In genomic region chr1:53182111-53182593, GRCh38 we compare ENCODE assay signal across 8 cellular contexts. TPM values are rescaled to one million over a fixed set of nuclear protein-coding genes. Genes with fewer than 3 reads are reported as not detected.
DNase-seq lines count a peak whose midpoint lies in the region; ATAC-seq and TF ChIP-seq lines count a peak whose summit lies in the region.

No MANE protein-coding gene starts in this region.

- H3K36me3 ChIP-seq in GM23248 (ENCODE audit: low read depth): no peaks in the 10 kb centered on the region
- no peaks in the 10 kb centered on the region for H3K36me3 ChIP-seq in right lobe of liver

- TF ChIP-seq CTCF in AG09319 (IDR thresholded peaks at IDR 0.05; ENCODE audit: low read depth, low read length) (peak; percentile 60), right lobe of liver (IDR thresholded peaks at IDR 0.05) (peak; percentile 77 to 95 (median 86))

- WGBS in GM23248 (ENCODE audit: low coverage in 1 of 2, low lambda C conversion rate in 2 of 2, missing lambda C conversion rate in 2 of 2), 2 experiments: 23 to 31% methylated on average over 16 of the region's 16 CpGs
- WGBS in right lobe of liver (ENCODE audit: insufficient coverage, low coverage, low lambda C conversion rate, missing lambda C conversion rate): 20% methylated on average over 16 of the region's 16 CpGs

- peak overlapping the region; percentile 30; the same call in 1 of the 2 replicates for H3K9ac ChIP-seq in GM23248

- H3K27ac Mint-ChIP-seq in activated CD4-positive, alpha-beta T cell treated with anti-CD3 and anti-CD28 coated beads, Interleukin-2, amount 10 ng/mL, durations not matched to agents 24 days and 14 days: no peak overlapping the region

- in situ Hi-C loops in GM23248 (cut with MboI): loop anchor here (10.0 to 25.0 kb wide), 2 partner anchors 367 to 470 kb away; no protein-coding TSS in a partner anchor

- H3K27me3 ChIP-seq in GM23248 (replicated peaks; ENCODE audit: insufficient read depth): no peaks in the 10 kb centered on the region
- no peaks in the 10 kb centered on the region for H3K27me3 ChIP-seq in right lobe of liver

- DNase-seq in AG09319 (ENCODE audit: extremely low read depth, low read depth) (no peak), GM23248 (peak; percentile 69), NCI-H345 (lab: John Stamatoyannopoulos, UW) (peak; percentile 78), dermis blood vessel endothelial cell (peak; percentile 93), right lobe of liver (peak; percentile 76 to 81 (median 78))
- peak; percentile 94 for DNase-seq in activated CD4-positive, alpha-beta T cell treated with anti-CD3 and anti-CD28 coated beads, Interleukin-2, amount 10 ng/mL, durations not matched to agents 24 days and 14 days
- DNase-seq in stimulated activated CD4-positive, alpha-beta T cell treated with anti-CD3 and anti-CD28 coated beads, TNF-alpha, amount 100 ng/mL, for 4 hours (ENCODE audit: low read depth in 3 of 3): peak; percentile 57 to 70 (median 61)

- H4K20me1 ChIP-seq in GM23248 (ENCODE audit: insufficient read depth): no peaks in the 10 kb centered on the region

- H3K4me3 Mint-ChIP-seq in activated CD4-positive, alpha-beta T cell treated with anti-CD3 and anti-CD28 coated beads, Interleukin-2, amount 10 ng/mL, durations not matched to agents 24 days and 14 days: no peak overlapping the region

- H3F3A ChIP-seq in GM23248 (ENCODE audit: insufficient read depth): peaks cover 26% of the 10 kb centered on the region

- no peaks in the 10 kb centered on the region for H3K9me3 ChIP-seq in GM23248 (ENCODE audit: low read depth)
- no peaks in the 10 kb centered on the region for H3K9me3 ChIP-seq in right lobe of liver

- H3K79me2 ChIP-seq in GM23248 (ENCODE audit: insufficient read depth): no peaks in the 10 kb centered on the region

- H3K4me2 ChIP-seq in GM23248 (ENCODE audit: unreplicated experiment): no peak overlapping the region

- no peaks in the 10 kb centered on the region for H3K36me3 Mint-ChIP-seq in activated CD4-positive, alpha-beta T cell treated with anti-CD3 and anti-CD28 coated beads, Interleukin-2, amount 10 ng/mL, durations not matched to agents 24 days and 14 days (ENCODE audit: low read depth)

- peak overlapping the region; percentile 58 for H3K27ac ChIP-seq in GM23248
- peak overlapping the region; percentile 30 to 73 (median 67) for H3K27ac ChIP-seq in right lobe of liver

- intact Hi-C loops in activated CD4-positive, alpha-beta T cell treated with anti-CD3 and anti-CD28 coated beads, Interleukin-2, amount 10 ng/mL, durations not matched to agents 24 days and 14 days (cut with micrococcal nuclease): loop anchor here (5.0 kb wide), 1 partner anchor 275 kb away; no protein-coding TSS in a partner anchor
- intact Hi-C loops in right lobe of liver (cut with DNase I): loop anchor here in 1 of 2 donors (10.0 kb wide), 1 partner anchor 267 kb away; no protein-coding TSS in a partner anchor

- H3K4me3 ChIP-seq in GM23248 (no peak overlapping the region), right lobe of liver (no peak overlapping the region)

- peaks cover 13% of the 10 kb centered on the region for H3K27me3 Mint-ChIP-seq in activated CD4-positive, alpha-beta T cell treated with anti-CD3 and anti-CD28 coated beads, Interleukin-2, amount 10 ng/mL, durations not matched to agents 24 days and 14 days

- TF ChIP-seq POLR2A in right lobe of liver (IDR thresholded peaks at IDR 0.05): no peak

- peaks cover 45% of the 10 kb centered on the region for H3K4me1 ChIP-seq in GM23248 (ENCODE audit: insufficient read depth)
- peaks cover 0 to 49% (median 19%) of the 10 kb centered on the region in 4 donors for H3K4me1 ChIP-seq in right lobe of liver

- H3K9me3 Mint-ChIP-seq in activated CD4-positive, alpha-beta T cell treated with anti-CD3 and anti-CD28 coated beads, Interleukin-2, amount 10 ng/mL, durations not matched to agents 24 days and 14 days: no peaks in the 10 kb centered on the region

- no peaks in the 10 kb centered on the region for H3K9me2 ChIP-seq in GM23248 (ENCODE audit: insufficient read depth)

- ATAC-seq in right lobe of liver (peak; percentile 36 to 64 (median 48)), GM21381 (IDR thresholded peaks at IDR 0.05; ENCODE audit: unreplicated experiment) (no peak)

- H3K4me1 Mint-ChIP-seq in activated CD4-positive, alpha-beta T cell treated with anti-CD3 and anti-CD28 coated beads, Interleukin-2, amount 10 ng/mL, durations not matched to agents 24 days and 14 days: no peaks in the 10 kb centered on the region

- peak overlapping the region; percentile 73 for H2AFZ ChIP-seq in GM23248

RNA-seq across cellular contexts. Expression of gene CPT2, which starts 14.5 kb away (rescaled TPM):
- 16.2 and 24.5 TPM in 2 replicates for total RNA-seq in GM23248 (2014; rRNA removed; shearing (Covaris generic))
- polyA plus RNA-seq in GM23248 (2016; fragmentation: Nextera tagmentation; extraction: Ambion mirVana): 15.2 and 15.8 TPM in 2 replicates
- 19.5 and 19.9 TPM in 2 replicates for total RNA-seq in activated CD4-positive, alpha-beta T cell treated with anti-CD3 and anti-CD28 coated beads, Interleukin-2, amount 10 ng/mL, durations not matched to agents 24 days and 14 days
- total RNA-seq in dermis blood vessel endothelial cell: 12.4 and 14.8 TPM in 2 replicates
- total RNA-seq in right lobe of liver: 100 to 1,000 TPM in 2 of 6 experiments, 10 to 100 TPM in 4; 37.6 to 108 (median 81.6) TPM

RNA-seq across cellular contexts. Expression of gene CZIB, which starts 38.3 kb away (rescaled TPM):
- total RNA-seq in GM23248 (2014; rRNA removed; shearing (Covaris generic)): 49.7 and 63.2 TPM in 2 replicates
- polyA plus RNA-seq in GM23248 (2016; fragmentation: Nextera tagmentation; extraction: Ambion mirVana): 76.6 and 83.4 TPM in 2 replicates
- total RNA-seq in activated CD4-positive, alpha-beta T cell treated with anti-CD3 and anti-CD28 coated beads, Interleukin-2, amount 10 ng/mL, durations not matched to agents 24 days and 14 days: 44.7 and 44.9 TPM in 2 replicates
- total RNA-seq in dermis blood vessel endothelial cell (47.1 TPM in 2 replicates), right lobe of liver (10 to 100 TPM; 20.6 to 28.8 (median 24.2) TPM)

RNA-seq across cellular contexts. Expression of gene SLC1A7, which starts 39.7 kb away (rescaled TPM):
- 0.13 TPM in 1 of 2 replicates, not detected in the other for total RNA-seq in GM23248 (2014; rRNA removed; shearing (Covaris generic))
- 0.51 and 0.76 TPM in 2 replicates for polyA plus RNA-seq in GM23248 (2016; fragmentation: Nextera tagmentation; extraction: Ambion mirVana)
- not detected in 2 replicates for total RNA-seq in activated CD4-positive, alpha-beta T cell treated with anti-CD3 and anti-CD28 coated beads, Interleukin-2, amount 10 ng/mL, durations not matched to agents 24 days and 14 days
- total RNA-seq in dermis blood vessel endothelial cell (not detected in 2 replicates), right lobe of liver (1 to 10 TPM in 1 of 6 experiments, under 1 TPM in 5; 0.31 to 1.3 (median 0.61) TPM)

RNA-seq across cellular contexts. Expression of gene MAGOH, which starts 56.2 kb away (rescaled TPM):
- total RNA-seq in GM23248 (2014; rRNA removed; shearing (Covaris generic)): 21.9 and 22.5 TPM in 2 replicates
- 29.7 and 34.3 TPM in 2 replicates for polyA plus RNA-seq in GM23248 (2016; fragmentation: Nextera tagmentation; extraction: Ambion mirVana)
- total RNA-seq in activated CD4-positive, alpha-beta T cell treated with anti-CD3 and anti-CD28 coated beads, Interleukin-2, amount 10 ng/mL, durations not matched to agents 24 days and 14 days: 96.4 and 107 TPM in 2 replicates
- total RNA-seq in dermis blood vessel endothelial cell (34.9 and 50.3 TPM in 2 replicates), right lobe of liver (10 to 100 TPM; 10.9 to 28.1 (median 19.4) TPM)
